Comparison of ENCODE assay signal across 11 cellular contexts in the genomic region with DNA sequence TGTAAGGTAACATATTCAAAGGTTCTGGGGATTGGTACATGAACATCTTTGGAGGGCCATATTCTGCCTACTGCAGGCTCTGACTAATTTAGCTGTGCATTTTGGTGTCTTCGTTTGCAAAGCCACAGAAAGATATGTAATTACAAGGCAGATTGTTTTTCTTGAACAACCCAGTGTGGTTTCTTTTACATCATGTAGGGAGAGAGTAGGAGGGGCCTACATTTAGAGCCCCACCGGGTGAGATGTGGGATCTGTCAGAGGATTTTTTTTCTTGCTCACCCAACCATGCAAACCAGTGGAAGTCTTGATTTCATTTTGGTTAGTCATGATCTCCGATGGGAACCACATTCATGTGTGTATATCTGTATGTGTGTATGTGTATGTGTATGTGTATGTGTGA.
DNase-seq lines count a peak whose midpoint lies in the region; ATAC-seq and TF ChIP-seq lines count a peak whose summit lies in the region.
"Had no signal": no experiment of that assay in that cellular context is flagged by ENCODE, and none has a peak within 500 bp of the region (broad histone marks: within the 10 kb centered on the region; RNA-seq: fewer than 3 reads in every experiment).

No MANE protein-coding gene starts in this region.

- ATAC-seq in GM18868 (IDR thresholded peaks at IDR 0.05; ENCODE audit: unreplicated experiment) (peak; percentile 83), GM21723 (IDR thresholded peaks at IDR 0.05; ENCODE audit: unreplicated experiment) (peak; percentile 87), HG03520 (IDR thresholded peaks at IDR 0.05; ENCODE audit: unreplicated experiment) (peak; percentile 77), mucosa of descending colon (no peak)
- ATAC-seq: body of pancreas had no signal

- H3K27ac ChIP-seq in tibial artery: no peak overlapping the region
- H3K27ac ChIP-seq: body of pancreas had no signal

- H3K36me3 ChIP-seq in mucosa of descending colon (ENCODE audit: low read depth) (no peaks in the 10 kb centered on the region), tibial artery (no peaks in the 10 kb centered on the region)

- intact Hi-C loops in mucosa of descending colon (cut with DNase I, micrococcal nuclease) (no loop called here), tibial artery (cut with DNase I; ENCODE audit: low total_unique reads) (no loop called here)

- no peak for TF ChIP-seq CTCF in mucosa of descending colon (IDR thresholded peaks at IDR 0.05)
- TF ChIP-seq CTCF in tibial artery (IDR thresholded peaks at IDR 0.05): no peak

- H3K4me1 ChIP-seq in mucosa of descending colon (ENCODE audit: low read depth) (peaks cover 2% of the 10 kb centered on the region), tibial artery (no peaks in the 10 kb centered on the region)
- H3K4me1 ChIP-seq: body of pancreas had no signal

- H3K27me3 ChIP-seq in tibial artery: no peaks in the 10 kb centered on the region
- H3K27me3 ChIP-seq: body of pancreas had no signal

- H3K4me3 ChIP-seq in mucosa of descending colon (no peak overlapping the region), tibial artery (no peak overlapping the region)
- H3K4me3 ChIP-seq: body of pancreas had no signal

- H3K9me3 ChIP-seq in mucosa of descending colon: no peaks in the 10 kb centered on the region
- H3K9me3 ChIP-seq in tibial artery: no peaks in the 10 kb centered on the region
- H3K9me3 ChIP-seq: body of pancreas had no signal

- DNase-seq in glomerular visceral epithelial cell (ENCODE audit: extremely low spot score): peak; percentile 92
- DNase-seq in mucosa of descending colon: no peak
- DNase-seq in NCI-H2196 (lab: John Stamatoyannopoulos, UW; ENCODE audit: unreplicated experiment): no peak
- no peak for DNase-seq in tibial artery
- no peak for DNase-seq in NCI-H187 treated with DMSO at 0.1 percent for 48 hours (lab: John Stamatoyannopoulos, UW)
- DNase-seq: body of pancreas, OCI-M1, substantia nigra had no signal
